ENCODE assay signal across 1 cellular context in genomic region chr9:131447600-131447999, GRCh38.
TF ChIP-seq lines count a peak whose summit lies in the region.

No MANE protein-coding gene starts in this region.

TF ChIP-seq in GM23338, 12 proteins besides CTCF, POLR2A, EP300 and RAD21 (continued from another document):
- TF ChIP-seq ZNF462 (CRISPR knock-in tag; IDR thresholded peaks at IDR 0.05) (no peak), ZNF114 (CRISPR knock-in tag; IDR thresholded peaks at IDR 0.05) (no peak), EZH2 (IDR thresholded peaks at IDR 0.05; ENCODE audit: low read depth, unreplicated experiment) (no peak), ETS1 (IDR thresholded peaks at IDR 0.05) (no peak), REST (IDR thresholded peaks at IDR 0.05; ENCODE audit: unreplicated experiment) (no peak), STAT1 (IDR thresholded peaks at IDR 0.05; ENCODE audit: unreplicated experiment) (no peak), EZH2phosphoT487 (IDR thresholded peaks at IDR 0.05; ENCODE audit: unreplicated experiment) (no peak)
TF ChIP-seq in GM23338: peak in this region for 0.
